33 cellular contexts compared by ENCODE assay signal in the genomic region with DNA sequence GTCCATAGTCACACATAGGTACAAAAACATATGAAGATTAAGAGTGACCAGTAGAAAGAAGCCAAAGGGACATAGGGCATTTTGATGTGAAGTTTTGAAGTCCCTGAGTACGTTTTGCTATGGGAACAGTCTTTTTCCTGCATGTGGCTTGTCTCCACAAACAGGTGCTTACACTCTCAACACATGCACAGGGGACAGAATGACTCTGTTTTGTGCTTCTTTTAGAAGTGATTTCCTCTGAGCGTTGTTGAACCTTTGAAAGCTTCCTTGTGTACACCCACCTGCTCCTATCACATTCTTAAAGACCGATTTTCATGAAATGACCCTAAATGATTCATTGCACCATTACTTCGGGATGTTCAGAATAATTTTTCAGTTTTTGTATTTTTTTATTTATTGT.
"Had no signal": no experiment of that assay in that cellular context is flagged by ENCODE, and none has a peak within 500 bp of the region (broad histone marks: within the 10 kb centered on the region; RNA-seq: fewer than 3 reads in every experiment).

No MANE protein-coding gene starts in this region.

- FAIRE-seq: astrocyte, bronchial epithelial cell, colon had no signal

- ATAC-seq: activated naive CD4-positive, alpha-beta T cell treated with anti-CD3 and anti-CD28 coated beads, Interleukin-2, amount 50 U/mL, for 72 hours; activated naive CD8-positive, alpha-beta T cell treated with anti-CD3 and anti-CD28 coated beads, Interleukin-2, amount 50 U/mL, for 24 hours; activated T-cell treated with anti-CD3 and anti-CD28 coated beads, Interleukin-2, amount 50 U/mL, for 4 hours; activated T-cell treated with anti-CD3 and anti-CD28 coated beads, Interleukin-2, amount 50 U/mL, for 72 hours; activated T-helper 17 cell treated with anti-CD3 and anti-CD28 coated beads, Interleukin-2, amount 50 U/mL, for 72 hours; body of pancreas had no signal

- H3K36me3 ChIP-seq: adrenal gland, ascending aorta, brain microvascular endothelial cell, breast epithelium, cardiac muscle cell had no signal

- H3K4me1 ChIP-seq: adrenal gland, ascending aorta, body of pancreas, breast epithelium had no signal

- H3K27ac ChIP-seq: adrenal gland, ascending aorta, body of pancreas, brain microvascular endothelial cell, breast epithelium, cardiac muscle cell had no signal

- DNase-seq: activated effector memory CD4-positive, alpha-beta T cell treated with anti-CD3 and anti-CD28 coated beads, Interleukin-2, amount 50 U/mL, for 16 hours; activated effector memory CD4-positive, alpha-beta T cell treated with Interleukin-2 at 50 U/mL for 16 hours; activated gamma-delta T cell; activated gamma-delta T cell treated with Interleukin-2 at 50 U/mL for 16 hours; activated naive CD4-positive, alpha-beta T cell; activated naive CD4-positive, alpha-beta T cell treated with anti-CD3 and anti-CD28 coated beads for 36 hours; activated naive CD4-positive, alpha-beta T cell treated with anti-CD3 and anti-CD28 coated beads, Interleukin-2, amount 10 ng/mL, durations not matched to agents 7 days and 5 days; activated naive CD4-positive, alpha-beta T cell treated with anti-CD3 and anti-CD28 coated beads, Interleukin-2, amount 50 U/mL, for 16 hours; activated naive CD4-positive, alpha-beta T cell treated with Interleukin-2 at 50 U/mL for 16 hours; activated naive CD8-positive, alpha-beta T cell treated with anti-CD3 and anti-CD28 coated beads for 36 hours; activated naive CD8-positive, alpha-beta T cell treated with anti-CD3 and anti-CD28 coated beads, Interleukin-2, amount 10 ng/mL, durations not matched to agents 7 days and 5 days; activated naive CD8-positive, alpha-beta T cell treated with anti-CD3 and anti-CD28 coated beads, Interleukin-2, amount 50 U/mL, for 24 hours; activated T-cell treated with anti-CD3 and anti-CD28 coated beads, Interleukin-2, amount 50 U/mL, for 4 hours; activated T-cell treated with anti-CD3 and anti-CD28 coated beads, Interleukin-2, amount 50 U/mL, for 48 hours; activated T-cell treated with anti-CD3 and anti-CD28 coated beads, Interleukin-2, amount 50 U/mL, for 72 hours; adrenal gland; amniotic stem cell; amygdala; anterior cingulate cortex; aorta; body of pancreas; brain microvascular endothelial cell; caudate nucleus; central memory CD4-positive, alpha-beta T cell; cerebellar nuclear complex had no signal

- H3K9me3 ChIP-seq: adrenal gland, ascending aorta, body of pancreas had no signal

- H3K27me3 ChIP-seq: adrenal gland, ascending aorta, body of pancreas, brain microvascular endothelial cell, breast epithelium, cardiac muscle cell had no signal

- H3K4me3 ChIP-seq: adrenal gland, ascending aorta, body of pancreas, breast epithelium, cardiac muscle cell had no signal
